Comparison of ENCODE assay signal across 1 cellular context in the genomic region with DNA sequence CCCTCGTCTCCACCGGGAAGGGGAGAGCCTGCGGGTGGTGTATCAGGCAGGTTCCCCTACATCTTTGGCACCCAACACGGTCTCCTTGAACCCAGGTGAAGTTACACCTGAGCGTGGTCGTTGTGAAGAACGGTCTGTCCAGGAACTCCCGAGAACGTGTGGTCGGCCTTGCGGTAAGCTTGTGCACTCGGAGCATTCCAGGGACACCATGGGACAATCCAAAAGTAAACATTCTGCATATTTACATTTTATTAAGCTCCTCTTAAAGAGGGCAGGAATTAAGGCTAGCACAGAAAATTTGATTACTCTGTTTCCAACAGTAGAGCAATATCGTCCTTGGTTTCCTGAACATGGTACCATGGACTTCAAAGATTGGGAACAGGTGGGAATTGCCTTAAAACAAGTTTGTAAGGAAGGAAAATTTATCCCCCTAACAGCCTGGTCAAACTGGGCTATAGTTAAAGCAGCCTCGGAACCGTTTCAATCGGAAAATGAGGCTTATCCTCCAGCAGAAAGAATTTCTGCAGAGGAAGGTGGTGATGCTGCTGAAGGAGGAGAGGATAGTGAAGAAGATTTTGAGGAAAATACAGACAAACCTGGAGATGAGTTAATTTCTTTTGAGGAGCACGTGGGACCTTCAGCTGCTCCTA.
TF ChIP-seq lines count a peak whose summit lies in the region.

No MANE protein-coding gene starts in this region.

TF ChIP-seq in SK-N-SH, 30 proteins besides CTCF, POLR2A, EP300 and RAD21 (continued from another document):
- TF ChIP-seq, protein P1, sequence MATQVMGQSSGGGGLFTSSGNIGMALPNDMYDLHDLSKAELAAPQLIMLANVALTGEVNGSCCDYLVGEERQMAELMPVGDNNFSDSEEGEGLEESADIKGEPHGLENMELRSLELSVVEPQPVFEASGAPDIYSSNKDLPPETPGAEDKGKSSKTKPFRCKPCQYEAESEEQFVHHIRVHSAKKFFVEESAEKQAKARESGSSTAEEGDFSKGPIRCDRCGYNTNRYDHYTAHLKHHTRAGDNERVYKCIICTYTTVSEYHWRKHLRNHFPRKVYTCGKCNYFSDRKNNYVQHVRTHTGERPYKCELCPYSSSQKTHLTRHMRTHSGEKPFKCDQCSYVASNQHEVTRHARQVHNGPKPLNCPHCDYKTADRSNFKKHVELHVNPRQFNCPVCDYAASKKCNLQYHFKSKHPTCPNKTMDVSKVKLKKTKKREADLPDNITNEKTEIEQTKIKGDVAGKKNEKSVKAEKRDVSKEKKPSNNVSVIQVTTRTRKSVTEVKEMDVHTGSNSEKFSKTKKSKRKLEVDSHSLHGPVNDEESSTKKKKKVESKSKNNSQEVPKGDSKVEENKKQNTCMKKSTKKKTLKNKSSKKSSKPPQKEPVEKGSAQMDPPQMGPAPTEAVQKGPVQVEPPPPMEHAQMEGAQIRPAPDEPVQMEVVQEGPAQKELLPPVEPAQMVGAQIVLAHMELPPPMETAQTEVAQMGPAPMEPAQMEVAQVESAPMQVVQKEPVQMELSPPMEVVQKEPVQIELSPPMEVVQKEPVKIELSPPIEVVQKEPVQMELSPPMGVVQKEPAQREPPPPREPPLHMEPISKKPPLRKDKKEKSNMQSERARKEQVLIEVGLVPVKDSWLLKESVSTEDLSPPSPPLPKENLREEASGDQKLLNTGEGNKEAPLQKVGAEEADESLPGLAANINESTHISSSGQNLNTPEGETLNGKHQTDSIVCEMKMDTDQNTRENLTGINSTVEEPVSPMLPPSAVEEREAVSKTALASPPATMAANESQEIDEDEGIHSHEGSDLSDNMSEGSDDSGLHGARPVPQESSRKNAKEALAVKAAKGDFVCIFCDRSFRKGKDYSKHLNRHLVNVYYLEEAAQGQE (IDR thresholded peaks at IDR 0.05; ENCODE audit: low read depth, low read length), result no peak
- no peak for TF ChIP-seq MXI1 (IDR thresholded peaks at IDR 0.05; ENCODE audit: low read depth, low read length)
- no peak for TF ChIP-seq NFIC (IDR thresholded peaks at IDR 0.05; ENCODE audit: borderline replicate concordance)
- TF ChIP-seq MEF2A (IDR thresholded peaks at IDR 0.05; ENCODE audit: borderline replicate concordance, low read depth), result no peak
- no peak for TF ChIP-seq TAF1 (IDR thresholded peaks at IDR 0.05; ENCODE audit: borderline replicate concordance, low read depth, low read length)
- TF ChIP-seq SMC3 (IDR thresholded peaks at IDR 0.05; ENCODE audit: low read depth, low read length), result no peak
- no peak for TF ChIP-seq FOXM1 (IDR thresholded peaks at IDR 0.05; ENCODE audit: low read depth)
- no peak for TF ChIP-seq NRF1 (IDR thresholded peaks at IDR 0.05; ENCODE audit: low read depth, low read length)
- no peak for TF ChIP-seq PBX3 (IDR thresholded peaks at IDR 0.05)
- TF ChIP-seq, protein P2, sequence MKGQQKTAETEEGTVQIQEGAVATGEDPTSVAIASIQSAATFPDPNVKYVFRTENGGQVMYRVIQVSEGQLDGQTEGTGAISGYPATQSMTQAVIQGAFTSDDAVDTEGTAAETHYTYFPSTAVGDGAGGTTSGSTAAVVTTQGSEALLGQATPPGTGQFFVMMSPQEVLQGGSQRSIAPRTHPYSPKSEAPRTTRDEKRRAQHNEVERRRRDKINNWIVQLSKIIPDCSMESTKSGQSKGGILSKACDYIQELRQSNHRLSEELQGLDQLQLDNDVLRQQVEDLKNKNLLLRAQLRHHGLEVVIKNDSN (IDR thresholded peaks at IDR 0.05; ENCODE audit: borderline replicate concordance, low read depth), result no peak
